ENCODE assay signal across 31 cellular contexts in genomic region chr6:165749163-165749562, GRCh38.
"Had no signal": no experiment of that assay in that cellular context is flagged by ENCODE, and none has a peak within 500 bp of the region (broad histone marks: within the 10 kb centered on the region; RNA-seq: fewer than 3 reads in every experiment).

No MANE protein-coding gene starts in this region.

- FAIRE-seq: endothelial cell of umbilical vein, islet of Langerhans had no signal

- ATAC-seq: foreskin keratinocyte; gastroesophageal sphincter; heart right ventricle; left cardiac atrium; left lung; mucosa of descending colon; psoas muscle; right cardiac atrium; stimulated activated naive B cell treated with anti-CD40 and anti-IgM and Interleukin-4, amounts not matched to agents 10 μg/mL and 1 μg/mL and 100 μg/mL, for 72 hours; upper lobe of right lung had no signal

- H3K4me3 Mint-ChIP-seq: dendritic cell treated with granulocyte-macrophage colony-stimulating factor and Interleukin-4, amounts not matched to agents 40 ng/mL and 50 ng/mL, for 4 days; endodermal cell; mesothelial cell of epicardium; naive B cell; nephron; stimulated activated naive B cell treated with anti-CD40 and anti-IgM and Interleukin-4, amounts not matched to agents 10 μg/mL and 1 μg/mL and 100 μg/mL, for 72 hours; stimulated activated naive CD8-positive, alpha-beta T cell treated with anti-CD3 and anti-CD28 coated beads, Interleukin-15, Interleukin-2, amounts not matched to agents 100 ng/mL and 50 ng/mL, for 24 hours had no signal

- H3K27me3 ChIP-seq: colonic mucosa, esophagus muscularis mucosa, foreskin keratinocyte, gastroesophageal sphincter, heart right ventricle, left lung, ovary, spleen, suprapubic skin, transverse colon, upper lobe of right lung, vagina had no signal

- H3K27ac Mint-ChIP-seq: dendritic cell treated with granulocyte-macrophage colony-stimulating factor and Interleukin-4, amounts not matched to agents 40 ng/mL and 50 ng/mL, for 4 days; endodermal cell; mesothelial cell of epicardium; stimulated activated naive B cell treated with anti-CD40 and anti-IgM and Interleukin-4, amounts not matched to agents 10 μg/mL and 1 μg/mL and 100 μg/mL, for 72 hours; stimulated activated naive CD8-positive, alpha-beta T cell treated with anti-CD3 and anti-CD28 coated beads, Interleukin-15, Interleukin-2, amounts not matched to agents 100 ng/mL and 50 ng/mL, for 24 hours had no signal

- DNase-seq: colonic mucosa; effector CD8-positive, alpha-beta T cell; endodermal cell; foreskin keratinocyte; heart right ventricle; hippocampal formation; left cardiac atrium; left lung; mesenchymal stem cell; mucosa of descending colon; naive B cell; occipital lobe; ovary; posterior cingulate gyrus; psoas muscle; right cardiac atrium; spleen; stimulated activated naive B cell treated with anti-CD40 and anti-IgM and Interleukin-4, amounts not matched to agents 10 μg/mL and 1 μg/mL and 100 μg/mL, for 72 hours; transverse colon; upper lobe of right lung had no signal

- H3K27ac ChIP-seq: colonic mucosa, esophagus muscularis mucosa, foreskin keratinocyte, gastroesophageal sphincter, heart right ventricle, left lung, ovary, psoas muscle, skin epidermis, spleen, suprapubic skin, transverse colon, upper lobe of right lung, vagina had no signal

- H3K4me1 Mint-ChIP-seq: endodermal cell, naive B cell had no signal

- H3K9me3 ChIP-seq: colonic mucosa, esophagus muscularis mucosa, gastroesophageal sphincter, left lung, mucosa of descending colon, ovary, psoas muscle, spleen, suprapubic skin, transverse colon, upper lobe of right lung, vagina had no signal

- H3K4me3 ChIP-seq: colonic mucosa, esophagus muscularis mucosa, gastroesophageal sphincter, heart right ventricle, left lung, mucosa of descending colon, ovary, psoas muscle, skin epidermis, spleen, suprapubic skin, transverse colon, upper lobe of right lung, vagina had no signal

- H3K27me3 Mint-ChIP-seq: dendritic cell treated with granulocyte-macrophage colony-stimulating factor and Interleukin-4, amounts not matched to agents 40 ng/mL and 50 ng/mL, for 4 days; stimulated activated naive B cell treated with anti-CD40 and anti-IgM and Interleukin-4, amounts not matched to agents 10 μg/mL and 1 μg/mL and 100 μg/mL, for 72 hours; stimulated activated naive CD8-positive, alpha-beta T cell treated with anti-CD3 and anti-CD28 coated beads, Interleukin-15, Interleukin-2, amounts not matched to agents 100 ng/mL and 50 ng/mL, for 24 hours had no signal

- H3K4me1 ChIP-seq: colonic mucosa, foreskin keratinocyte, left lung, psoas muscle, spleen, suprapubic skin, transverse colon, upper lobe of right lung, vagina had no signal

- H3K36me3 ChIP-seq: colonic mucosa, esophagus muscularis mucosa, gastroesophageal sphincter, heart right ventricle, left lung, ovary, spleen, suprapubic skin, transverse colon, upper lobe of right lung, vagina had no signal

- H3K36me3 Mint-ChIP-seq: mesothelial cell of epicardium; naive B cell; stimulated activated naive B cell treated with anti-CD40 and anti-IgM and Interleukin-4, amounts not matched to agents 10 μg/mL and 1 μg/mL and 100 μg/mL, for 72 hours had no signal
